Comparison of ENCODE assay signal across 21 cellular contexts in the genomic region with DNA sequence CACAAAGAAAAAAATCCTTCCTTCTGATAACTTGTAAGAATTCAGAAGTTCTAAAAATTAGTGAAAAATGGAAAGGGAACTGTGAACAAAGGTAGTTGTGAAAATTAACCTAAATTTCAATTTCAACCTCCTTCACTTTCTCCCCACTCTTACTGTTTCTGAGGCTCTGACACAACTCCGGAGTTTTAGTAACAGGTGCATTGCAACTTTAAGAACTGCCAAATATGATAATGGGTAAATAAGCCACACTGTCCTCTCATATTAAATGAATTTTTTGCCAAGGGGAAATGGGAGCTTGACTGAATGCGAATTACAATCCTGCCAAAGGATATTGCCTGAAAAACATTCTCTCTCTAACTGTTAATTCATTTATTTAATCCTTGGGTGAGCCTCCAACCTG. TPM values are rescaled to one million over a fixed set of nuclear protein-coding genes. Genes with fewer than 3 reads are reported as not detected.
A peak's percentile ranks its signal among the peaks of the same experiment; 100 is the strongest.
DNase-seq lines count a peak whose midpoint lies in the region; FAIRE-seq and TF ChIP-seq lines count a peak whose summit lies in the region.
"Had no signal": no experiment of that assay in that cellular context is flagged by ENCODE, and none has a peak within 500 bp of the region (broad histone marks: within the 10 kb centered on the region; RNA-seq: fewer than 3 reads in every experiment).

No MANE protein-coding gene starts in this region.

- H3K4me3 ChIP-seq in right atrium auricular region (peak overlapping the region; percentile 34 to 36), mucosa of rectum (ENCODE audit: low read length in 2 of 2) (peak overlapping the region; percentile 49 to 51), osteoblast (ENCODE audit: insufficient read depth, low read length) (no peak overlapping the region)
- H3K4me3 ChIP-seq: BLaER1 treated with 17β-estradiol and CSF1 and Interleukin-3, amounts not matched to agents 10 nM and 100 nM had no signal

- FAIRE-seq in urothelium cell line (lab: Jason Lieb, UNC), result no peak
- FAIRE-seq: bronchial epithelial cell, GM19239, HepG2 had no signal

- no peaks in the 10 kb centered on the region for H3K79me2 ChIP-seq in osteoblast (ENCODE audit: insufficient read depth, low read length)

- no peak for DNase-seq in right atrium auricular region (ENCODE audit: low spot score)
- no peak for DNase-seq in cardiac septum (ENCODE audit: low spot score)
- no peak for DNase-seq in activated naive CD4-positive, alpha-beta T cell treated with anti-CD3 and anti-CD28 coated beads for 36 hours
- no peak for DNase-seq in SW 1271 (lab: John Stamatoyannopoulos, UW)
- no peak for DNase-seq in urothelium cell line (ENCODE audit: low spot score)
- DNase-seq in osteoblast (ENCODE audit: insufficient read length, low spot score, missing footprints), result no peak
- DNase-seq: ACHN; activated CD4-positive, alpha-beta memory T cell treated with anti-CD3 and anti-CD28 coated beads, Interleukin-2, amount 10 ng/mL, durations not matched to agents 7 days and 5 days; activated CD4-positive, CD25-positive, alpha-beta regulatory T cell; activated gamma-delta T cell treated with Interleukin-2 at 50 U/mL for 16 hours; EL; head of caudate nucleus; NCI-H524 treated with DMSO at 0.1 percent for 48 hours had no signal

- H3K27me3 ChIP-seq in right atrium auricular region (no peaks in the 10 kb centered on the region), mucosa of rectum (ENCODE audit: control insufficient read depth in 2 of 2, insufficient read depth in 2 of 2, low read length in 2 of 2) (no peaks in the 10 kb centered on the region), osteoblast (ENCODE audit: insufficient read depth, low read length) (peaks cover 2% of the 10 kb centered on the region)
- H3K27me3 ChIP-seq: BLaER1 treated with 17β-estradiol and CSF1 and Interleukin-3, amounts not matched to agents 10 nM and 100 nM; upper lobe of left lung had no signal

- TF ChIP-seq CTCF in right atrium auricular region (IDR thresholded peaks at IDR 0.05) (no peak), brain (conservative IDR thresholded peaks at IDR 0.05) (no peak), osteoblast (IDR thresholded peaks at IDR 0.05; ENCODE audit: extremely low read depth, low read depth, low read length) (no peak)

- H3K27ac Mint-ChIP-seq in brain, result peak overlapping the region in 3 of 5 experiments; percentile 24 to 78 (median 71)
- no peak overlapping the region for H3K27ac Mint-ChIP-seq in activated naive CD4-positive, alpha-beta T cell treated with anti-CD3 and anti-CD28 coated beads for 36 hours
- H3K27ac Mint-ChIP-seq: activated CD4-positive, alpha-beta memory T cell treated with anti-CD3 and anti-CD28 coated beads, Interleukin-2, amount 10 ng/mL, durations not matched to agents 7 days and 5 days had no signal

- H3K9me3 ChIP-seq in right atrium auricular region (no peaks in the 10 kb centered on the region), mucosa of rectum (ENCODE audit: control insufficient read depth in 2 of 2, low read length in 2 of 2) (no peaks in the 10 kb centered on the region), osteoblast (ENCODE audit: low read depth, low read length) (no peaks in the 10 kb centered on the region)
- H3K9me3 ChIP-seq: BLaER1 treated with 17β-estradiol and CSF1 and Interleukin-3, amounts not matched to agents 10 nM and 100 nM; upper lobe of left lung had no signal

- peaks cover 4% of the 10 kb centered on the region for H3K27me3 Mint-ChIP-seq in brain
- peaks cover 18% of the 10 kb centered on the region for H3K27me3 Mint-ChIP-seq in activated naive CD4-positive, alpha-beta T cell treated with anti-CD3 and anti-CD28 coated beads for 36 hours (ENCODE audit: low read depth)

- intact Hi-C loops in cardiac septum (cut with DNase I), result no loop called here
- intact Hi-C loops in activated naive CD4-positive, alpha-beta T cell treated with anti-CD3 and anti-CD28 coated beads for 36 hours (cut with micrococcal nuclease), result no loop called here

- H3K4me2 ChIP-seq in osteoblast (ENCODE audit: insufficient read depth, low read length), result no peak overlapping the region

- no peak overlapping the region for H2AFZ ChIP-seq in osteoblast (ENCODE audit: low read length)

- H3K9me3 Mint-ChIP-seq in brain, result no peaks in the 10 kb centered on the region
- H3K9me3 Mint-ChIP-seq in activated naive CD4-positive, alpha-beta T cell treated with anti-CD3 and anti-CD28 coated beads for 36 hours, result no peaks in the 10 kb centered on the region
- H3K9me3 Mint-ChIP-seq: activated CD4-positive, alpha-beta memory T cell treated with anti-CD3 and anti-CD28 coated beads, Interleukin-2, amount 10 ng/mL, durations not matched to agents 7 days and 5 days had no signal

- H3K36me3 ChIP-seq in right atrium auricular region (no peaks in the 10 kb centered on the region), mucosa of rectum (ENCODE audit: control insufficient read depth in 2 of 2, insufficient read depth in 2 of 2, low read length in 2 of 2) (no peaks in the 10 kb centered on the region), osteoblast (ENCODE audit: insufficient read depth, low read length) (no peaks in the 10 kb centered on the region)
- H3K36me3 ChIP-seq: BLaER1 treated with 17β-estradiol and CSF1 and Interleukin-3, amounts not matched to agents 10 nM and 100 nM; upper lobe of left lung had no signal

- peaks cover 0 to 3% of the 10 kb centered on the region in 2 donors for H3K4me1 ChIP-seq in right atrium auricular region
- peaks cover 5 to 8% of the 10 kb centered on the region in 2 donors for H3K4me1 ChIP-seq in mucosa of rectum (ENCODE audit: control insufficient read depth in 2 of 2, insufficient read depth in 2 of 2, low read length in 2 of 2)
- H3K4me1 ChIP-seq in osteoblast (ENCODE audit: insufficient read depth, low read length), result peaks cover 9% of the 10 kb centered on the region

- H3K27ac ChIP-seq in right atrium auricular region (peak overlapping the region in 1 of 2 donors; percentile 87), mucosa of rectum (ENCODE audit: low read depth in 2 of 2, low read length in 2 of 2) (peak overlapping the region in 1 of 2 donors; percentile 53), osteoblast (ENCODE audit: low read depth, low read length) (no peak overlapping the region)

- no peaks in the 10 kb centered on the region for H4K20me1 ChIP-seq in osteoblast (ENCODE audit: insufficient read depth, low read length)
- H4K20me1 ChIP-seq: BLaER1 treated with 17β-estradiol and CSF1 and Interleukin-3, amounts not matched to agents 10 nM and 100 nM had no signal

- H3K36me3 Mint-ChIP-seq in brain, result no peaks in the 10 kb centered on the region
- no peaks in the 10 kb centered on the region for H3K36me3 Mint-ChIP-seq in activated naive CD4-positive, alpha-beta T cell treated with anti-CD3 and anti-CD28 coated beads for 36 hours (ENCODE audit: low read depth)

- peak overlapping the region; percentile 7 to 86 (median 70) for H3K4me3 Mint-ChIP-seq in brain
- no peak overlapping the region for H3K4me3 Mint-ChIP-seq in activated naive CD4-positive, alpha-beta T cell treated with anti-CD3 and anti-CD28 coated beads for 36 hours
- H3K4me3 Mint-ChIP-seq: activated CD4-positive, alpha-beta memory T cell treated with anti-CD3 and anti-CD28 coated beads, Interleukin-2, amount 10 ng/mL, durations not matched to agents 7 days and 5 days had no signal

- CTCF ChIA-PET in activated naive CD4-positive, alpha-beta T cell treated with anti-CD3 and anti-CD28 coated beads for 36 hours (lab: Charles Lee), result interaction anchor here (0.6 to 1.2 kb wide), 2 partner anchors 28 to 562 kb away, joined by 3 to 6 read pairs; a partner anchor contains a TSS

- peaks cover 44% of the 10 kb centered on the region for H3K4me1 Mint-ChIP-seq in brain
- no peaks in the 10 kb centered on the region for H3K4me1 Mint-ChIP-seq in activated naive CD4-positive, alpha-beta T cell treated with anti-CD3 and anti-CD28 coated beads for 36 hours (ENCODE audit: low read depth)
- H3K4me1 Mint-ChIP-seq: activated CD4-positive, alpha-beta memory T cell treated with anti-CD3 and anti-CD28 coated beads, Interleukin-2, amount 10 ng/mL, durations not matched to agents 7 days and 5 days had no signal

- H3K9ac ChIP-seq in mucosa of rectum (ENCODE audit: low read depth in 1 of 2, low read length in 2 of 2), result peak overlapping the region in 1 of 2 donors; percentile 8
- H3K9ac ChIP-seq: BLaER1 treated with 17β-estradiol and CSF1 and Interleukin-3, amounts not matched to agents 10 nM and 100 nM had no signal

RNA-seq across cellular contexts. Expression of a gene that starts 1.2 kb away (rescaled TPM):
- 10 to 100 TPM in 1 of 2 donors, 1 to 10 TPM in 1; 7.4 to 13.4 TPM for total RNA-seq in right atrium auricular region
- total RNA-seq in cardiac septum, result 11.7 TPM
- polyA plus RNA-seq in brain (ENCODE audit: insufficient read depth, low read depth, low replicate concordance), result 0.07 TPM
- total RNA-seq in activated naive CD4-positive, alpha-beta T cell treated with anti-CD3 and anti-CD28 coated beads for 36 hours, result not detected
- total RNA-seq in osteoblast, result 0.36 and 1.2 TPM in 2 replicates
- total RNA-seq: activated CD4-positive, alpha-beta memory T cell treated with anti-CD3 and anti-CD28 coated beads, Interleukin-2, amount 10 ng/mL, durations not matched to agents 7 days and 5 days; lung microvascular endothelial cell had no signal
